ENCODE assay signal across 21 cellular contexts in the genomic region with DNA sequence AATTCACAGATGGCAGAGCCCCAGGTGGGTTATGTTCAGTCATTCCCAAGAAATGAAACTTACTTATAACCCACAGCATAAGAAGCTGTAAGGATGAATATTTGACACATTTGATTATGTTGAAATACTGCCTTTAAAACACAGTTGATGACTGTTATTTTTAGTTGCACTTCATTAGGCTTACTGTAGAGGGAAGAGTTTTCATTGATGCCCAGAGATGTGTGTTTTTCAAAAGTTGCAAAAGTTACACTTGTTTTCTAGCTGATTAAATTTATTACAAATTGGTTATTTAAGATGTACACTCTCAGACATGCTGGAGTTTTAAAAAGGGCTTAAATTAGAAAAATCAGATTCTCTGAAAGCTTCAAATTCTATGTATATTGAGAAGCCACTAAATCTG.
A peak's percentile ranks its signal among the peaks of the same experiment; 100 is the strongest.
DNase-seq lines count a peak whose midpoint lies in the region; ATAC-seq and TF ChIP-seq lines count a peak whose summit lies in the region.
"Had no signal": no experiment of that assay in that cellular context is flagged by ENCODE, and none has a peak within 500 bp of the region (broad histone marks: within the 10 kb centered on the region; RNA-seq: fewer than 3 reads in every experiment).

No MANE protein-coding gene starts in this region.

- no peaks in the 10 kb centered on the region for H3K4me1 ChIP-seq in mammary epithelial cell (ENCODE audit: insufficient read depth, low read length)

- no peak overlapping the region for H3K27ac ChIP-seq in mammary epithelial cell (ENCODE audit: insufficient read depth, low read depth, low read length)
- H3K27ac ChIP-seq: epithelial cell of prostate, transverse colon had no signal

- TF ChIP-seq CTCF in MCF 10A (IDR thresholded peaks at IDR 0.05; ENCODE audit: unreplicated experiment): peak; percentile 17
- TF ChIP-seq CTCF in mammary epithelial cell (conservative IDR thresholded peaks at IDR 0.05 in 1 of 2, IDR thresholded peaks at IDR 0.05 in 1 of 2; ENCODE audit: extremely low read depth in 1 of 2, insufficient read depth in 1 of 2, low read depth in 1 of 2, low read length in 2 of 2): peak in 1 of 2 donors; percentile 24
- peak; percentile 7 to 40 for TF ChIP-seq CTCF in brain (conservative IDR thresholded peaks at IDR 0.05)
- TF ChIP-seq CTCF in glutamatergic neuron (IDR thresholded peaks at IDR 0.05; ENCODE audit: partially characterized antibody, unreplicated experiment): peak; percentile 14
- peak; percentile 45 for TF ChIP-seq CTCF in type B pancreatic cell (conservative IDR thresholded peaks at IDR 0.05)

- H3K4me1 Mint-ChIP-seq in MCF 10A (ENCODE audit: insufficient read depth, unreplicated experiment) (no peaks in the 10 kb centered on the region), brain (peaks cover 23% of the 10 kb centered on the region), glutamatergic neuron (ENCODE audit: low read depth, unreplicated experiment) (peaks cover 9% of the 10 kb centered on the region), type B pancreatic cell (ENCODE audit: unreplicated experiment) (peaks cover 21% of the 10 kb centered on the region)

- H3K4me2 ChIP-seq in mammary epithelial cell (ENCODE audit: insufficient read depth, low read depth, low read length): no peak overlapping the region

- no peak overlapping the region for H3K4me3 ChIP-seq in mammary epithelial cell (replicated peaks in 1 of 3; ENCODE audit: insufficient read depth in 1 of 3, low read depth in 2 of 3, low read length in 3 of 3)
- H3K4me3 ChIP-seq: transverse colon had no signal

- no peak for ATAC-seq in HG03045 (IDR thresholded peaks at IDR 0.05; ENCODE audit: unreplicated experiment)
- ATAC-seq: right cardiac atrium had no signal

- H2AFZ ChIP-seq in mammary epithelial cell (ENCODE audit: low read depth, low read length): no peak overlapping the region

- H3K79me2 ChIP-seq in mammary epithelial cell (ENCODE audit: insufficient read depth, low read length): no peaks in the 10 kb centered on the region

- intact Hi-C loops in MCF 10A (cut with micrococcal nuclease) (loop anchor here (5.0 kb wide), 1 partner anchor 626 kb away; no protein-coding TSS in a partner anchor), mammary epithelial cell (cut with micrococcal nuclease) (no loop called here)

- dilution Hi-C loops in mammary epithelial cell (cut with HindIII; ENCODE audit: low sequenced_read_pairs): no loop called here

- H3K36me3 ChIP-seq in mammary epithelial cell (ENCODE audit: insufficient read depth, low read length): no peaks in the 10 kb centered on the region
- H3K36me3 ChIP-seq: transverse colon had no signal

- H3K9me3 Mint-ChIP-seq in MCF 10A (ENCODE audit: unreplicated experiment) (no peaks in the 10 kb centered on the region), brain (peaks cover 0 to 1% (median 0%) of the 10 kb centered on the region in 5 experiments), glutamatergic neuron (ENCODE audit: unreplicated experiment) (no peaks in the 10 kb centered on the region), type B pancreatic cell (peaks cover 6% of the 10 kb centered on the region)

- H3K4me3 Mint-ChIP-seq in MCF 10A (ENCODE audit: unreplicated experiment): no peak overlapping the region
- H3K4me3 Mint-ChIP-seq in brain: no peak overlapping the region
- no peak overlapping the region for H3K4me3 Mint-ChIP-seq in glutamatergic neuron (ENCODE audit: unreplicated experiment)
- no peak overlapping the region for H3K4me3 Mint-ChIP-seq in type B pancreatic cell
- H3K4me3 Mint-ChIP-seq: activated CD4-positive, alpha-beta memory T cell treated with anti-CD3 and anti-CD28 coated beads, Interleukin-2, amount 10 ng/mL, durations not matched to agents 7 days and 5 days; dendritic cell treated with granulocyte-macrophage colony-stimulating factor and Interleukin-4, amounts not matched to agents 40 ng/mL and 50 ng/mL, for 4 days; nephron progenitor cell; stimulated activated naive CD8-positive, alpha-beta T cell treated with anti-CD3 and anti-CD28 coated beads, Interleukin-15, Interleukin-2, amounts not matched to agents 100 ng/mL and 50 ng/mL, for 24 hours had no signal

- in situ Hi-C loops in mammary epithelial cell (cut with MboI; ENCODE audit: low sequenced_read_pairs in 2 of 2): no loop called here

- H3K27me3 ChIP-seq in mammary epithelial cell (ENCODE audit: insufficient read depth, low read length): no peaks in the 10 kb centered on the region
- H3K27me3 ChIP-seq: transverse colon had no signal

- BruUV-seq in MCF 10A (replicated peaks; lab: Mats Ljungman, UMichigan) (no TSS peak), mammary epithelial cell (replicated peaks; lab: Mats Ljungman, UMichigan) (no TSS peak)

- no peaks in the 10 kb centered on the region for H3K36me3 Mint-ChIP-seq in MCF 10A (ENCODE audit: insufficient read depth, unreplicated experiment)
- peaks cover 7% of the 10 kb centered on the region for H3K36me3 Mint-ChIP-seq in brain
- no peaks in the 10 kb centered on the region for H3K36me3 Mint-ChIP-seq in glutamatergic neuron (ENCODE audit: unreplicated experiment)
- H3K36me3 Mint-ChIP-seq in type B pancreatic cell: peaks cover 9% of the 10 kb centered on the region

- POLR2A ChIA-PET in MCF 10A (lab: Yijun Ruan, JAX): no interaction called here

- no peaks in the 10 kb centered on the region for H3K27me3 Mint-ChIP-seq in MCF 10A (ENCODE audit: insufficient read depth, unreplicated experiment)
- no peaks in the 10 kb centered on the region for H3K27me3 Mint-ChIP-seq in brain
- H3K27me3 Mint-ChIP-seq in glutamatergic neuron (ENCODE audit: unreplicated experiment): no peaks in the 10 kb centered on the region
- no peaks in the 10 kb centered on the region for H3K27me3 Mint-ChIP-seq in type B pancreatic cell
- H3K27me3 Mint-ChIP-seq: activated CD4-positive, alpha-beta memory T cell treated with anti-CD3 and anti-CD28 coated beads, Interleukin-2, amount 10 ng/mL, durations not matched to agents 7 days and 5 days; dendritic cell treated with granulocyte-macrophage colony-stimulating factor and Interleukin-4, amounts not matched to agents 40 ng/mL and 50 ng/mL, for 4 days; stimulated activated naive CD8-positive, alpha-beta T cell treated with anti-CD3 and anti-CD28 coated beads, Interleukin-15, Interleukin-2, amounts not matched to agents 100 ng/mL and 50 ng/mL, for 24 hours had no signal

- H3K9me3 ChIP-seq in mammary epithelial cell (replicated peaks; ENCODE audit: insufficient read depth, low read length): no peaks in the 10 kb centered on the region
- H3K9me3 ChIP-seq: transverse colon had no signal

- DNase-seq in MCF 10A (ENCODE audit: unreplicated experiment): peak; percentile 5
- DNase-seq in mammary epithelial cell: no peak
- no peak for DNase-seq in glutamatergic neuron
- no peak for DNase-seq in type B pancreatic cell (ENCODE audit: extremely low spot score, unreplicated experiment)
- no peak for DNase-seq in activated effector memory CD4-positive, alpha-beta T cell treated with Interleukin-2 at 50 U/mL for 16 hours
- DNase-seq in NCI-H1048 (lab: John Stamatoyannopoulos, UW): no peak
- DNase-seq: activated CD4-positive, alpha-beta memory T cell treated with anti-CD3 and anti-CD28 coated beads, Interleukin-2, amount 10 ng/mL, durations not matched to agents 7 days and 5 days; activated naive CD4-positive, alpha-beta T cell treated with anti-CD3 and anti-CD28 coated beads, Interleukin-2, amount 50 U/mL, for 16 hours; activated T-cell treated with anti-CD3 and anti-CD28 coated beads, Interleukin-2, amount 50 U/mL, for 1 hour; EL; NCI-H2081 treated with DMSO at 0.1 percent for 48 hours; NCI-H526 treated with DMSO at 0.1 percent for 48 hours; nephron progenitor cell; right cardiac atrium; T-helper 2 cell; transverse colon had no signal

- no peak overlapping the region for H3K9ac ChIP-seq in mammary epithelial cell (ENCODE audit: insufficient read depth, low read length)

- CTCF ChIA-PET in MCF 10A (lab: Yijun Ruan, JAX): interaction anchor here (0.6 kb wide), 5 partner anchors 12 to 845 kb away, joined by 3 to 4 read pairs (median 3); no protein-coding TSS in a partner anchor
- CTCF ChIA-PET in mammary epithelial cell (lab: Charles Lee; ENCODE audit: low non-redundant PET): no interaction called here

- H3K27ac Mint-ChIP-seq in MCF 10A (ENCODE audit: low read depth, unreplicated experiment) (no peak overlapping the region), brain (no peak overlapping the region), glutamatergic neuron (ENCODE audit: unreplicated experiment) (no peak overlapping the region), type B pancreatic cell (no peak overlapping the region)
- H3K27ac Mint-ChIP-seq: activated CD4-positive, alpha-beta memory T cell treated with anti-CD3 and anti-CD28 coated beads, Interleukin-2, amount 10 ng/mL, durations not matched to agents 7 days and 5 days; dendritic cell treated with granulocyte-macrophage colony-stimulating factor and Interleukin-4, amounts not matched to agents 40 ng/mL and 50 ng/mL, for 4 days; stimulated activated naive CD8-positive, alpha-beta T cell treated with anti-CD3 and anti-CD28 coated beads, Interleukin-15, Interleukin-2, amounts not matched to agents 100 ng/mL and 50 ng/mL, for 24 hours had no signal

- H4K20me1 ChIP-seq in mammary epithelial cell (ENCODE audit: insufficient read depth, low read length): no peaks in the 10 kb centered on the region
